In the genomic region with DNA sequence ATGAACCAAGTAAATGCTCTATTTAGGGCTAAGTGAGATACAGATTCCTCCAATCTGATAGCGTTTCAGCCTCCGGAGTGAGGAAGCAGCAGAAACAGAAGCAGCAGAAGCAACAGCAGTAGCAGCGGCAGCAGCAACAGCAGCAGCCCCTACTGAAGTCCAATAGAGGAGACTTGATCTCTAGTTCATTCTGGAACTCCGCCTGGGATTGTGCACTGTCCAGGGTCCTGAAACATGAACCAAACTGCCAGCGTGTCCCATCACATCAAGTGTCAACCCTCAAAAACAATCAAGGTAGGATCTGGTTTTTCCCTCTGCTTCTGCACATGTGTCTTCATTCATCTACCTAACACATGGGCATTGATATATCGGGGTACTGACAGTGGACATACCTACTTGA, we compare ENCODE assay signal across 12 cellular contexts. TPM values are rescaled to one million over a fixed set of nuclear protein-coding genes. Genes with fewer than 3 reads are reported as not detected.
DNase-seq lines count a peak whose midpoint lies in the region; ATAC-seq and TF ChIP-seq lines count a peak whose summit lies in the region.
"Had no signal": no experiment of that assay in that cellular context is flagged by ENCODE, and none has a peak within 500 bp of the region (broad histone marks: within the 10 kb centered on the region; RNA-seq: fewer than 3 reads in every experiment).

A gene (plus strand): TSS at position 97 of the 400 bp plus-strand sequence.

- TF ChIP-seq CTCF in cardiac muscle cell (IDR thresholded peaks at IDR 0.05; ENCODE audit: low read depth, low read length): no peak
- no peak for TF ChIP-seq CTCF in hepatocyte (IDR thresholded peaks at IDR 0.05; ENCODE audit: poor library complexity)
- TF ChIP-seq CTCF in upper lobe of right lung (IDR thresholded peaks at IDR 0.05): no peak
- no peak for TF ChIP-seq CTCF in CD8-positive, alpha-beta T cell (IDR thresholded peaks at IDR 0.05)
- TF ChIP-seq CTCF in tibial nerve (IDR thresholded peaks at IDR 0.05): no peak

- H3K36me3 Mint-ChIP-seq in CD8-positive, alpha-beta T cell: no peaks in the 10 kb centered on the region
- H3K36me3 Mint-ChIP-seq: naive B cell had no signal

- H3K4me3 Mint-ChIP-seq in CD8-positive, alpha-beta T cell: no peak within 1 kb of the TSS
- H3K4me3 Mint-ChIP-seq: naive B cell had no signal

- in situ Hi-C loops in SK-MEL-5 (cut with HindIII; ENCODE audit: low pct_unique_long_range_greater_than_20kb, low sequenced_read_pairs): no loop called here

- no peak within 1 kb of the TSS for H3K27ac Mint-ChIP-seq in CD8-positive, alpha-beta T cell
- H3K27ac Mint-ChIP-seq: naive B cell had no signal

- no peaks in the 10 kb centered on the region for H3K27me3 Mint-ChIP-seq in CD8-positive, alpha-beta T cell (ENCODE audit: low read depth)

- TF ChIP-seq POLR2A in tibial nerve (IDR thresholded peaks at IDR 0.05): no peak

- CTCF ChIA-PET in CD8-positive, alpha-beta T cell (lab: Charles Lee): no interaction called here

- H3K4me2 ChIP-seq in hepatocyte: no peak within 1 kb of the TSS
- H3K4me2 ChIP-seq: BLaER1 treated with 17β-estradiol and CSF1 and Interleukin-3, amounts not matched to agents 10 nM and 100 nM had no signal

- H2AFZ ChIP-seq in hepatocyte: no peak within 1 kb of the TSS

- no peaks in the 10 kb centered on the region for H3K9me2 ChIP-seq in hepatocyte (replicated peaks; ENCODE audit: insufficient read depth)

- POLR2A ChIA-PET in CD8-positive, alpha-beta T cell (lab: Charles Lee): no interaction called here

- H3K9me3 ChIP-seq in cardiac muscle cell (ENCODE audit: low read depth): no peaks in the 10 kb centered on the region
- no peaks in the 10 kb centered on the region for H3K9me3 ChIP-seq in hepatocyte (ENCODE audit: low read depth)
- H3K9me3 ChIP-seq in upper lobe of right lung: no peaks in the 10 kb centered on the region
- H3K9me3 ChIP-seq in CD8-positive, alpha-beta T cell (ENCODE audit: low read length): no peaks in the 10 kb centered on the region
- H3K9me3 ChIP-seq in tibial nerve: no peaks in the 10 kb centered on the region
- H3K9me3 ChIP-seq: BLaER1 treated with 17β-estradiol and CSF1 and Interleukin-3, amounts not matched to agents 10 nM and 100 nM had no signal

- H3K9me3 Mint-ChIP-seq in CD8-positive, alpha-beta T cell: no peaks in the 10 kb centered on the region

- H3K36me3 ChIP-seq in cardiac muscle cell: no peaks in the 10 kb centered on the region
- no peaks in the 10 kb centered on the region for H3K36me3 ChIP-seq in hepatocyte (replicated peaks; ENCODE audit: insufficient read depth, low read depth)
- H3K36me3 ChIP-seq in upper lobe of right lung: no peaks in the 10 kb centered on the region
- H3K36me3 ChIP-seq in CD8-positive, alpha-beta T cell (ENCODE audit: insufficient read depth, low read length): no peaks in the 10 kb centered on the region
- H3K36me3 ChIP-seq in tibial nerve: no peaks in the 10 kb centered on the region
- H3K36me3 ChIP-seq: BLaER1 treated with 17β-estradiol and CSF1 and Interleukin-3, amounts not matched to agents 10 nM and 100 nM had no signal

- H3K27me3 ChIP-seq in cardiac muscle cell (no peaks in the 10 kb centered on the region), hepatocyte (no peaks in the 10 kb centered on the region), upper lobe of right lung (no peaks in the 10 kb centered on the region), tibial nerve (no peaks in the 10 kb centered on the region)
- H3K27me3 ChIP-seq in CD8-positive, alpha-beta T cell (ENCODE audit: insufficient read depth, low read length): no peaks in the 10 kb centered on the region
- H3K27me3 ChIP-seq: BLaER1 treated with 17β-estradiol and CSF1 and Interleukin-3, amounts not matched to agents 10 nM and 100 nM had no signal

- no peak for ATAC-seq in Right ventricle myocardium inferior
- peak; percentile 48 for ATAC-seq in upper lobe of right lung
- ATAC-seq in CD8-positive, alpha-beta T cell: no peak

- DNase-seq in cardiac muscle cell (ENCODE audit: low read depth in 1 of 2, low spot score in 1 of 2): peak; percentile 12 to 83
- no peak for DNase-seq in Right ventricle myocardium inferior (ENCODE audit: missing footprints)
- peak; percentile 8 for DNase-seq in SK-MEL-5 (ENCODE audit: low read depth, low spot score)
- peak; percentile 66 for DNase-seq in hepatocyte (ENCODE audit: low spot score)
- DNase-seq in upper lobe of right lung: no peak
- no peak for DNase-seq in NCI-H2029 (lab: John Stamatoyannopoulos, UW)
- no peak for DNase-seq in CD8-positive, alpha-beta T cell
- no peak for DNase-seq in tibial nerve (ENCODE audit: low spot score in 2 of 2)
- DNase-seq: activated naive CD4-positive, alpha-beta T cell treated with Interleukin-2 at 50 U/mL for 16 hours; naive B cell had no signal

- no peaks in the 10 kb centered on the region for H3K79me2 ChIP-seq in hepatocyte

- no peaks in the 10 kb centered on the region for H3K4me1 ChIP-seq in cardiac muscle cell (ENCODE audit: low read depth)
- no peaks in the 10 kb centered on the region for H3K4me1 ChIP-seq in hepatocyte (ENCODE audit: insufficient read depth)
- no peaks in the 10 kb centered on the region for H3K4me1 ChIP-seq in upper lobe of right lung
- H3K4me1 ChIP-seq in CD8-positive, alpha-beta T cell (ENCODE audit: insufficient read depth, low read length): no peaks in the 10 kb centered on the region
- H3K4me1 ChIP-seq in tibial nerve: no peaks in the 10 kb centered on the region

- H3K4me1 Mint-ChIP-seq in CD8-positive, alpha-beta T cell (ENCODE audit: low read depth): no peaks in the 10 kb centered on the region
- H3K4me1 Mint-ChIP-seq: naive B cell had no signal

- intact Hi-C loops in Right ventricle myocardium inferior (cut with DNase I) (no loop called here), upper lobe of right lung (cut with DNase I) (no loop called here)
- intact Hi-C loops in CD8-positive, alpha-beta T cell (cut with DNase I, micrococcal nuclease): no loop called here

- WGBS in hepatocyte (ENCODE audit: low lambda C conversion rate, missing lambda C conversion rate): 14% methylated on average over 6 of the region's 6 CpGs
- WGBS in tibial nerve, 2 donors: 15 to 16% methylated on average over 6 of the region's 6 CpGs

- no peaks in the 10 kb centered on the region for H4K20me1 ChIP-seq in hepatocyte (ENCODE audit: insufficient read depth, poor library complexity, severe bottlenecking)
- H4K20me1 ChIP-seq: BLaER1 treated with 17β-estradiol and CSF1 and Interleukin-3, amounts not matched to agents 10 nM and 100 nM had no signal

- TF ChIP-seq EP300 in tibial nerve (IDR thresholded peaks at IDR 0.05): no peak

- H3K27ac ChIP-seq in cardiac muscle cell: no peak within 1 kb of the TSS
- no peak within 1 kb of the TSS for H3K27ac ChIP-seq in hepatocyte
- no peak within 1 kb of the TSS for H3K27ac ChIP-seq in upper lobe of right lung
- H3K27ac ChIP-seq in CD8-positive, alpha-beta T cell (ENCODE audit: low read depth, low read length): no peak within 1 kb of the TSS
- H3K27ac ChIP-seq in tibial nerve: no peak within 1 kb of the TSS
- H3K27ac ChIP-seq: BLaER1 treated with 17β-estradiol and CSF1 and Interleukin-3, amounts not matched to agents 10 nM and 100 nM had no signal

- H3K4me3 ChIP-seq in cardiac muscle cell (no peak within 1 kb of the TSS), hepatocyte (no peak within 1 kb of the TSS), upper lobe of right lung (no peak within 1 kb of the TSS), tibial nerve (no peak within 1 kb of the TSS)
- no peak within 1 kb of the TSS for H3K4me3 ChIP-seq in CD8-positive, alpha-beta T cell (ENCODE audit: low read depth, low read length)
- H3K4me3 ChIP-seq: BLaER1 treated with 17β-estradiol and CSF1 and Interleukin-3, amounts not matched to agents 10 nM and 100 nM had no signal

RNA-seq across cellular contexts. Expression of the gene that starts here (rescaled TPM):
- total RNA-seq in cardiac muscle cell (1.4 and 1.7 TPM in 2 replicates), Right ventricle myocardium inferior (0.05 TPM), hepatocyte (15.7 and 18.1 TPM in 2 replicates), upper lobe of right lung (1.0 TPM), tibial nerve (1 to 10 TPM in 1 of 4 donors, under 1 TPM in 1, not detected in 2; 0.20 to 2.1 TPM)
- polyA plus RNA-seq in cardiac muscle cell (0.61 and 1.1 TPM in 2 replicates), hepatocyte (5.0 and 5.7 TPM in 2 replicates)
- not detected in 2 replicates for total RNA-seq in SK-MEL-5 (2014; rRNA removed; shearing (Covaris generic))
- polyA plus RNA-seq in SK-MEL-5 (2015; cell fraction: cytosol; rRNA removed): 0.04 and 0.70 TPM in 2 replicates
- 0.41 TPM in 1 of 2 replicates, not detected in the other for polyA plus RNA-seq in SK-MEL-5 (2015; cell fraction: nucleus; rRNA removed)
- total RNA-seq in CD8-positive, alpha-beta T cell: not detected
- total RNA-seq: LHCN-M2 had no signal

Comparison
In these comparisons a context has a peak if more than half of its experiments do, and no peak if none do; other contexts are left out.
1. DNase-seq: peak in cardiac muscle cell (2 of 2) and hepatocyte (single experiment); none in Right ventricle myocardium inferior (single experiment), upper lobe of right lung (single experiment), NCI-H2029 (single experiment), CD8-positive, alpha-beta T cell (0 of 7) and tibial nerve (0 of 2).
2. Peak in DNase-seq in SK-MEL-5; RNA of the gene not detected or under 1 TPM.